ENCODE assay signal across 24 cellular contexts in the genomic region with DNA sequence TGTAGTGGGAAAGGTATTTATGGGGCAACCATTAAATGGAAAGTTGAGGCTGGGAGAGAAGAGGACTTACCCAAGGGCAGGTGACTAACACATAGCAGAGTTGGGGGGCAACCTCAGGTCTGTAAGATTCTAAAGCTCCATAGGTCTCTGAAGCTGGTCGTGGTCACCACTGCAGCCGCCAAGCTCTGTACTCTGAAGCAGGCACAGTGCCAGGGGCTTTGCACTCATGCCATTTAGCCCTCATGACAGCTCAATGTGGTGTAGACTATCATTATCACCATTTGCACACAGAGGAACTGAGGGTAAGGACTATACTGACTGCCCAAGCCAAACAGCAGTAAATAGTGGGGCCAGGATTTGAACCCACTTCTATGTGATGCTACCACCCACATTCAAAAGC. TPM values are rescaled to one million over a fixed set of nuclear protein-coding genes. Genes with fewer than 3 reads are reported as not detected.
"Had no signal": no experiment of that assay in that cellular context is flagged by ENCODE, and none has a peak within 500 bp of the region (broad histone marks: within the 10 kb centered on the region; RNA-seq: fewer than 3 reads in every experiment).

No MANE protein-coding gene starts in this region.

- H3K4me2 ChIP-seq: KMS-11 had no signal

- H3K36me3 ChIP-seq: SJSA1 had no signal

- H3K9ac ChIP-seq: KMS-11 had no signal

- DNase-seq: Kasumi-1, MM.1S, NCI-H1092 treated with DMSO at 0.1 percent for 48 hours, NCI-H1436, NCI-H187, NCI-H2029, NCI-H2081 treated with DMSO at 0.1 percent for 48 hours, NCI-H2171, NCI-H226, NCI-H446, NCI-H510A, NCI-H524 treated with DMSO at 0.1 percent for 48 hours, NCI-H82, SIG-M5 had no signal

- H3K27ac Mint-ChIP-seq: IgD-negative memory B cell had no signal

- H3K4me3 ChIP-seq: K562, SJSA1, SK-N-MC had no signal

- H3K9me3 ChIP-seq: SJSA1 had no signal

- H3K4me3 Mint-ChIP-seq: IgD-negative memory B cell had no signal

- H3K27ac ChIP-seq: KMS-11, RWPE1, SJSA1, SK-N-MC had no signal

- H3K27me3 ChIP-seq: SJSA1 had no signal

- H3K4me1 Mint-ChIP-seq: IgD-negative memory B cell had no signal

- ATAC-seq: HepG2, K562, Panc1 had no signal

RNA-seq across cellular contexts. Expression of a gene that starts 32.5 kb away (rescaled TPM):
- total RNA-seq: HepG2, HT1080, M059J, SJSA1 had no signal
- polyA plus RNA-seq: HepG2 had no signal
